Comparison of ENCODE assay signal across 8 cellular contexts in the genomic region with DNA sequence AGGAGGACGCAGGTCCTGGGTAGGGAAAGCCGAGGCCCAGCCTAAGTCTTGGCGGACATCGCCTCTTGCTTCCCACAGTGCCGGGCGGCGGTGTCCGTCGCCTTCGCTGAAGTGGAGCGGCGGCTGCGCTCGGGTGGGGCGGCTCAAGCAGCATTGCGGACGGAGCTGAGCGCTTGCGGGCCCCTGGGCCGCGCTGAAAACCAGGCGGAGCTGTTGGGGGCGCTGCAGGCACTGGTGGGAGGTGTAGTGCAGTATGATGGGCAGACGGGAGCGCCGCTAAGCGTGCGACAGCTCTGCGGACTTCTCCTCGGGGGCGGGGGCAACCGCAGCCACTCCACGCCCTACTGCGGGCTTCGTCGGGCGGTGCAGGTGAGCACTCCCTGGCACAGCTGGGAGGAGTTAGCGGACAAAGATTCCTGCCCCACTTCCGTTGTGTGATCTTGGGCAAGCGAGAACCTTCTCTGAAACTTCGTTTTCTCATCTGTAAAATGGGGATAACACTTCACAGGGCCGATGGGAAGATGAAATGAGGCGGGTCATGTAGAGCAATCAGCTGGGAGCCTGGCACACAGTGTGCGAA. TPM values are rescaled to one million over a fixed set of nuclear protein-coding genes. Genes with fewer than 3 reads are reported as not detected.
A peak's percentile ranks its signal among the peaks of the same experiment; 100 is the strongest.
DNase-seq lines count a peak whose midpoint lies in the region; ATAC-seq and TF ChIP-seq lines count a peak whose summit lies in the region.

No MANE protein-coding gene starts in this region.

- H3K27me3 ChIP-seq in Karpas-422 (ENCODE audit: low read length) (no peaks in the 10 kb centered on the region), SU-DHL-6 (ENCODE audit: low read length) (no peaks in the 10 kb centered on the region), adrenal gland (peaks cover 26% of the 10 kb centered on the region)

- H3K4me3 ChIP-seq in Karpas-422 (ENCODE audit: low read length), result peak overlapping the region; percentile 48; the same call in 1 of the 2 replicates
- peak overlapping the region; percentile 46 for H3K4me3 ChIP-seq in SU-DHL-6 (ENCODE audit: insufficient read depth, low read length, poor library complexity, severe bottlenecking)
- H3K4me3 ChIP-seq in adrenal gland, result peak overlapping the region in 2 of 4 donors; percentile 33 to 56
- peak overlapping the region; percentile 83 for H3K4me3 ChIP-seq in iPS-11a (ENCODE audit: low read depth, low read length)

- H2AFZ ChIP-seq in Karpas-422 (ENCODE audit: low read length) (peak overlapping the region; percentile 67; the same call in 1 of the 2 replicates), SU-DHL-6 (ENCODE audit: low read depth, low read length, severe bottlenecking) (peak overlapping the region; percentile 56)

- intact Hi-C loops in adrenal gland (cut with DNase I), result no loop called here

- 4 to 7% (median 6%) methylated on average over 12 to 44 of the region's 44 CpGs for WGBS in adrenal gland, 4 donors

- peak; percentile 79 for DNase-seq in Karpas-422
- peak; percentile 33 to 68 (median 62) for DNase-seq in adrenal gland
- peak; percentile 47 to 60 for DNase-seq in stimulated activated CD4-positive, alpha-beta T cell treated with anti-CD3 and anti-CD28 coated beads, Interleukin-12 subunit alpha, Interleukin-12 subunit beta, amount 100 ng/mL, for 24 hours (ENCODE audit: low read depth in 2 of 2)
- DNase-seq in superior temporal gyrus (ENCODE audit: extremely low spot score), result no peak

- H3K4me2 ChIP-seq in Karpas-422 (ENCODE audit: low read depth, low read length, poor library complexity, severe bottlenecking) (peak overlapping the region; percentile 56), SU-DHL-6 (ENCODE audit: low read depth, low read length, poor library complexity, severe bottlenecking) (peak overlapping the region; percentile 61)

- H3K9ac ChIP-seq in ES-I3 (ENCODE audit: low read depth, low read length), result peak overlapping the region; percentile 57
- peak overlapping the region; percentile 62 for H3K9ac ChIP-seq in Karpas-422 (ENCODE audit: low read length)
- peak overlapping the region; percentile 72 for H3K9ac ChIP-seq in SU-DHL-6 (ENCODE audit: low read length)

- H3K9me2 ChIP-seq in Karpas-422 (replicated peaks; ENCODE audit: insufficient read depth, low read length) (no peaks in the 10 kb centered on the region), SU-DHL-6 (replicated peaks; ENCODE audit: insufficient read depth, low read length) (no peaks in the 10 kb centered on the region)

- no peak for TF ChIP-seq POLR2A in adrenal gland (IDR thresholded peaks at IDR 0.05)

- H3K79me2 ChIP-seq in Karpas-422 (ENCODE audit: low read length) (no peaks in the 10 kb centered on the region), SU-DHL-6 (ENCODE audit: insufficient read depth, low read length) (no peaks in the 10 kb centered on the region)

- no peaks in the 10 kb centered on the region for H3K9me3 ChIP-seq in ES-I3 (ENCODE audit: control insufficient read depth, insufficient read depth, low read length)
- no peaks in the 10 kb centered on the region for H3K9me3 ChIP-seq in Karpas-422 (ENCODE audit: low read length)
- no peaks in the 10 kb centered on the region for H3K9me3 ChIP-seq in SU-DHL-6 (ENCODE audit: insufficient read depth, low read length)
- no peaks in the 10 kb centered on the region for H3K9me3 ChIP-seq in adrenal gland (replicated peaks in 1 of 3)

- ATAC-seq in GM21786 (IDR thresholded peaks at IDR 0.05; ENCODE audit: unreplicated experiment), result peak; percentile 87

- H3K4me1 ChIP-seq in ES-I3 (ENCODE audit: insufficient read depth, low read length) (no peaks in the 10 kb centered on the region), Karpas-422 (ENCODE audit: low read length) (peaks cover 4% of the 10 kb centered on the region), adrenal gland (replicated peaks in 1 of 2) (peaks cover 0 to 13% of the 10 kb centered on the region in 2 donors)

- 0 out of 2 replicates have a peak, but pooled peaks cover 13% of the 10 kb centered on the region for H3F3A ChIP-seq in SU-DHL-6 (ENCODE audit: insufficient read depth)

- peak; percentile 79 for TF ChIP-seq CTCF in SU-DHL-6 (IDR thresholded peaks at IDR 0.05; ENCODE audit: insufficient read depth, low read length, poor library complexity, severe bottlenecking)
- TF ChIP-seq CTCF in adrenal gland (IDR thresholded peaks at IDR 0.05), result peak in 2 of 6 experiments; percentile 6 to 12

- H4K20me1 ChIP-seq in Karpas-422 (ENCODE audit: insufficient read depth, low read depth, low read length) (no peaks in the 10 kb centered on the region), SU-DHL-6 (ENCODE audit: low read depth, low read length) (no peaks in the 10 kb centered on the region)

- no peaks in the 10 kb centered on the region for H3K36me3 ChIP-seq in ES-I3 (ENCODE audit: insufficient read depth, low read length)
- no peaks in the 10 kb centered on the region for H3K36me3 ChIP-seq in Karpas-422 (ENCODE audit: insufficient read depth, low read length)
- no peaks in the 10 kb centered on the region for H3K36me3 ChIP-seq in SU-DHL-6 (ENCODE audit: low read length)
- H3K36me3 ChIP-seq in adrenal gland (replicated peaks in 1 of 2), result no peaks in the 10 kb centered on the region

- H3K27ac ChIP-seq in Karpas-422 (ENCODE audit: low read length), result no peak overlapping the region
- H3K27ac ChIP-seq in SU-DHL-6 (ENCODE audit: low read depth, low read length), result peak overlapping the region; percentile 36; the same call in 1 of the 2 replicates
- peak overlapping the region in 1 of 5 donors; percentile 41 for H3K27ac ChIP-seq in adrenal gland

RNA-seq across cellular contexts. Expression of gene PRSS16, which starts 4.3 kb away (rescaled TPM):
- 0.94 TPM in 1 of 2 replicates, not detected in the other for total RNA-seq in Karpas-422 (2014; rRNA removed; shearing (Covaris generic); ENCODE audit: low replicate concordance)
- total RNA-seq in adrenal gland, result 1 to 10 TPM in 4 of 8 donors, under 1 TPM in 2, not detected in 2; 0.63 to 3.5 (median 2.3) TPM
- 1 to 10 TPM in 2 of 3 donors, under 1 TPM in 1; 0.80 to 1.3 (median 1.1) TPM for polyA plus RNA-seq in adrenal gland
